Comparison of ENCODE assay signal across 8 cellular contexts in genomic region chr16:75464130-75464918, GRCh38. TPM values are rescaled to one million over a fixed set of nuclear protein-coding genes. Genes with fewer than 3 reads are reported as not detected.
DNase-seq lines count a peak whose midpoint lies in the region; ATAC-seq, FAIRE-seq and TF ChIP-seq lines count a peak whose summit lies in the region.

A gene with protein sequence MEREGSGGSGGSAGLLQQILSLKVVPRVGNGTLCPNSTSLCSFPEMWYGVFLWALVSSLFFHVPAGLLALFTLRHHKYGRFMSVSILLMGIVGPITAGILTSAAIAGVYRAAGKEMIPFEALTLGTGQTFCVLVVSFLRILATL (minus strand): TSS chr16:75464689. CDS start chr16:75464600, 89 bp downstream.

- no peaks in the 10 kb centered on the region for H3K27me3 Mint-ChIP-seq in natural killer cell treated with Interleukin-12 subunit alpha and Interleukin-12 subunit beta and Interleukin-15 and Interleukin-18, amount 100 ng/mL, for 72 hours

- H3K9me3 Mint-ChIP-seq in natural killer cell treated with Interleukin-12 subunit alpha and Interleukin-12 subunit beta and Interleukin-15 and Interleukin-18, amount 100 ng/mL, for 72 hours = no peaks in the 10 kb centered on the region

- peak; percentile 96 for FAIRE-seq in G401.6 (lab: Jason Lieb, UNC)

- DNase-seq in H7 = peak; percentile 99
- DNase-seq in activated T-helper 9 cell treated with anti-CD3 and anti-CD28 coated beads, Interleukin-2, amount 50 U/mL, for 16 hours (ENCODE audit: low read depth) = peak; percentile 99
- peak; percentile 98 for DNase-seq in fibroblast of peridontal ligament (ENCODE audit: extremely low read depth)
- DNase-seq in natural killer cell treated with Interleukin-12 subunit alpha and Interleukin-12 subunit beta and Interleukin-15 and Interleukin-18, amount 100 ng/mL, for 72 hours (ENCODE audit: low spot score) = peak; percentile 100
- DNase-seq in stimulated activated naive CD8-positive, alpha-beta T cell treated with anti-CD3 and anti-CD28 coated beads, Interleukin-15, Interleukin-2, amounts not matched to agents 100 U/mL and 50 U/mL, for 24 hours = peak; percentile 100

- no peaks in the 10 kb centered on the region for H3K9me3 ChIP-seq in Loucy (ENCODE audit: insufficient read depth, low read depth, low read length)

- peaks cover 28% of the 10 kb centered on the region for H3K4me1 ChIP-seq in Loucy (ENCODE audit: insufficient read depth, low read length, poor library complexity, severe bottlenecking)

- no peaks in the 10 kb centered on the region for H3K36me3 Mint-ChIP-seq in natural killer cell treated with Interleukin-12 subunit alpha and Interleukin-12 subunit beta and Interleukin-15 and Interleukin-18, amount 100 ng/mL, for 72 hours

- H3K36me3 ChIP-seq in H7 (replicated peaks; ENCODE audit: control insufficient read depth, insufficient read depth, low read length) = no peaks in the 10 kb centered on the region
- H3K36me3 ChIP-seq in Loucy (ENCODE audit: insufficient read depth, low read length) = no peaks in the 10 kb centered on the region

- H3K27ac Mint-ChIP-seq in natural killer cell treated with Interleukin-12 subunit alpha and Interleukin-12 subunit beta and Interleukin-15 and Interleukin-18, amount 100 ng/mL, for 72 hours = peak within 1 kb of the TSS; percentile 74 to 94

- TF ChIP-seq POLR2A in Raji (IDR thresholded peaks at IDR 0.05; ENCODE audit: insufficient read depth, low read depth, low read length) = peak; percentile 96; the same call in 1 of the 2 replicates

- H3K9me2 ChIP-seq in Loucy (replicated peaks; ENCODE audit: low read depth, low read length) = no peaks in the 10 kb centered on the region

- peak within 1 kb of the TSS; percentile 86 for H2AFZ ChIP-seq in Loucy (ENCODE audit: low read length)

- H3K27me3 ChIP-seq in H7 (ENCODE audit: control insufficient read depth, insufficient read depth, low read length) (no peaks in the 10 kb centered on the region), Loucy (ENCODE audit: insufficient read depth, low read length, poor library complexity, severe bottlenecking) (no peaks in the 10 kb centered on the region)

- H3K4me3 Mint-ChIP-seq in natural killer cell treated with Interleukin-12 subunit alpha and Interleukin-12 subunit beta and Interleukin-15 and Interleukin-18, amount 100 ng/mL, for 72 hours = peak within 1 kb of the TSS; percentile 84

- peaks cover 45% of the 10 kb centered on the region for H3K79me2 ChIP-seq in Loucy (ENCODE audit: insufficient read depth, low read length)

- H3K4me3 ChIP-seq in H7 (ENCODE audit: insufficient read depth, low read depth, low read length) = peak within 1 kb of the TSS; percentile 96
- peak within 1 kb of the TSS; percentile 76 for H3K4me3 ChIP-seq in Loucy (ENCODE audit: low read length, poor library complexity, severe bottlenecking)

- H3K4me1 Mint-ChIP-seq in natural killer cell treated with Interleukin-12 subunit alpha and Interleukin-12 subunit beta and Interleukin-15 and Interleukin-18, amount 100 ng/mL, for 72 hours (ENCODE audit: low read depth in 2 of 2) = peaks cover 33 to 43% of the 10 kb centered on the region in 2 donors

- H3F3A ChIP-seq in Loucy (ENCODE audit: low read depth) = no peaks in the 10 kb centered on the region

- peak within 1 kb of the TSS; percentile 78 for H3K9ac ChIP-seq in Loucy (ENCODE audit: low read depth, low read length, poor library complexity, severe bottlenecking)

- peak; percentile 100 for TF ChIP-seq CTCF in Loucy (conservative IDR thresholded peaks at IDR 0.05; ENCODE audit: low read length)

- peak; percentile 97 to 98 for ATAC-seq in natural killer cell treated with Interleukin-12 subunit alpha and Interleukin-12 subunit beta and Interleukin-15 and Interleukin-18, amount 100 ng/mL, for 72 hours
- ATAC-seq in stimulated activated naive CD8-positive, alpha-beta T cell treated with anti-CD3 and anti-CD28 coated beads, Interleukin-15, Interleukin-2, amounts not matched to agents 100 U/mL and 50 U/mL, for 24 hours = peak; percentile 96

- peaks cover 44% of the 10 kb centered on the region for H4K20me1 ChIP-seq in Loucy (ENCODE audit: insufficient read depth, low read length, poor library complexity, severe bottlenecking)

- peak within 1 kb of the TSS; percentile 76 for H3K4me2 ChIP-seq in Loucy (ENCODE audit: low read depth, low read length, poor library complexity, severe bottlenecking)

RNA-seq across cellular contexts. Expression of the gene that starts here (rescaled TPM):
- total RNA-seq in H7 (2014; rRNA removed; shearing (Covaris generic)) = 43.7 and 55.9 TPM in 2 replicates
- 10 to 100 TPM; 38.3 to 48.4 TPM for total RNA-seq in natural killer cell treated with Interleukin-12 subunit alpha and Interleukin-12 subunit beta and Interleukin-15 and Interleukin-18, amount 100 ng/mL, for 72 hours

Comparison
In these comparisons a context has a peak if more than half of its experiments do, and no peak if none do; other contexts are left out.
1. Peak in every context shown above with its lines: DNase-seq, ATAC-seq and H3K4me3 ChIP-seq.